Comparison of ENCODE assay signal across 22 cellular contexts in the genomic region with DNA sequence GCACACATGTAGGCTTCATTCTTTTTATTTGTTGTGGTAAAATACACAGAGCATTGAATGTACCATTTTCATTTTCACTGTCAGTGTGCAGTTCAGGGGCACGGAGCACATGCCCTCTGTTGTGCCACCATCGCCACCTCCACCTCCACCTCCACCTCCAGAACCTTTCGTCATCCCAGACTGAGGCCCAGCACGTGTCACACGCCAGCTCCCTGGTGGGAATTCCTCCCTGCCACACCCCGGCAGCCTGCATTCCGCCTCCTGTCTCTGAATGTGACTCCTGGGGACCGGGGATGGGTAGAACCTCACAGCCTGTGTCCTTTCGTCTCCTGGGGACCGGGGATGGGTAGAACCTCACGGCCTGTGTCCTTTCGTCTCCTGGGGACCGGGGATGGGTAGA.
"Had no signal": no experiment of that assay in that cellular context is flagged by ENCODE, and none has a peak within 500 bp of the region (broad histone marks: within the 10 kb centered on the region; RNA-seq: fewer than 3 reads in every experiment).

No MANE protein-coding gene starts in this region.

- H3K4me3 Mint-ChIP-seq: dendritic cell treated with granulocyte-macrophage colony-stimulating factor and Interleukin-4, amounts not matched to agents 40 ng/mL and 50 ng/mL, for 4 days; effector memory CD8-positive, alpha-beta T cell; naive thymus-derived CD4-positive, alpha-beta T cell; nephron progenitor cell had no signal

- H3K27me3 ChIP-seq: esophagus squamous epithelium, gastroesophageal sphincter, hepatocyte, right atrium auricular region, sigmoid colon, stomach, transverse colon had no signal

- DNase-seq: effector memory CD8-positive, alpha-beta T cell; esophagus squamous epithelium; foreskin fibroblast; left colon; left ventricle myocardium superior; naive thymus-derived CD4-positive, alpha-beta T cell; nephron progenitor cell; posterior cingulate gyrus; sigmoid colon; stimulated activated CD4-positive, alpha-beta T cell treated with anti-CD3 and anti-CD28 coated beads, Interleukin-2, amount 100 ng/mL, for 24 hours; stimulated activated CD4-positive, alpha-beta T cell treated with anti-CD3 and anti-CD28 coated beads, Interleukin-4, amount 100 ng/mL, for 4 hours; stimulated activated naive CD4-positive, alpha-beta T cell; stomach; substantia nigra; transverse colon had no signal

- H3K27ac ChIP-seq: esophagus squamous epithelium, gastroesophageal sphincter, hepatocyte, right atrium auricular region, sigmoid colon, stomach, thoracic aorta, transverse colon had no signal

- H3K27ac Mint-ChIP-seq: dendritic cell treated with granulocyte-macrophage colony-stimulating factor and Interleukin-4, amounts not matched to agents 40 ng/mL and 50 ng/mL, for 4 days; effector memory CD8-positive, alpha-beta T cell; naive thymus-derived CD4-positive, alpha-beta T cell; nephron progenitor cell had no signal

- FAIRE-seq: colon had no signal

- H3K36me3 ChIP-seq: thoracic aorta had no signal

- H3K4me3 ChIP-seq: esophagus squamous epithelium, gastroesophageal sphincter, hepatocyte, right atrium auricular region, sigmoid colon, skin epidermis, stomach, thoracic aorta, transverse colon had no signal

- H3K9me3 Mint-ChIP-seq: dendritic cell treated with granulocyte-macrophage colony-stimulating factor and Interleukin-4, amounts not matched to agents 40 ng/mL and 50 ng/mL, for 4 days; effector memory CD8-positive, alpha-beta T cell; naive thymus-derived CD4-positive, alpha-beta T cell; nephron progenitor cell had no signal

- H3K9me3 ChIP-seq: esophagus squamous epithelium, gastroesophageal sphincter, right atrium auricular region, sigmoid colon, stomach, thoracic aorta, transverse colon had no signal

- H3K27me3 Mint-ChIP-seq: dendritic cell treated with granulocyte-macrophage colony-stimulating factor and Interleukin-4, amounts not matched to agents 40 ng/mL and 50 ng/mL, for 4 days; effector memory CD8-positive, alpha-beta T cell; naive thymus-derived CD4-positive, alpha-beta T cell had no signal

- H3K4me2 ChIP-seq: hepatocyte had no signal

- ATAC-seq: effector memory CD8-positive, alpha-beta T cell; gastroesophageal sphincter; left colon; left ventricle myocardium superior; naive thymus-derived CD4-positive, alpha-beta T cell had no signal
